39 cellular contexts compared by ENCODE assay signal in genomic region chr1:56855190-56855589, GRCh38. TPM values are rescaled to one million over a fixed set of nuclear protein-coding genes. Genes with fewer than 3 reads are reported as not detected.
"Had no signal": no experiment of that assay in that cellular context is flagged by ENCODE, and none has a peak within 500 bp of the region (broad histone marks: within the 10 kb centered on the region; RNA-seq: fewer than 3 reads in every experiment).

No MANE protein-coding gene starts in this region.

- H3K27ac Mint-ChIP-seq: activated B cell treated with CpG ODN at 0.5 μM for 24 hours; activated CD4-positive, alpha-beta memory T cell treated with anti-CD3 and anti-CD28 coated beads for 36 hours; activated CD4-positive, alpha-beta T cell treated with anti-CD3 and anti-CD28 coated beads, Interleukin-2, amount 10 ng/mL, durations not matched to agents 24 days and 14 days; activated CD8-positive, alpha-beta T cell treated with anti-CD3 and anti-CD28 coated beads for 36 hours; activated naive CD4-positive, alpha-beta T cell treated with anti-CD3 and anti-CD28 coated beads, Interleukin-2, amount 10 ng/mL, durations not matched to agents 7 days and 5 days; activated naive CD4-positive, alpha-beta T cell treated with anti-CD3 and anti-CD28 coated beads, Interleukin-2, amount 50 U/mL, for 24 hours; activated naive CD8-positive, alpha-beta T cell; activated naive CD8-positive, alpha-beta T cell treated with anti-CD3 and anti-CD28 coated beads, Interleukin-2, amount 10 ng/mL, durations not matched to agents 7 days and 5 days; activated naive CD8-positive, alpha-beta T cell treated with anti-CD3 and anti-CD28 coated beads, Interleukin-2, amount 50 U/mL, for 24 hours; activated T-cell treated with anti-CD3 and anti-CD28 coated beads, Interleukin-2, amount 50 U/mL, for 72 hours; activated T-helper 1 cell treated with anti-CD3 and anti-CD28 coated beads, Interleukin-12 subunit alpha, Interleukin-12 subunit beta, Interleukin-2, Interleukin-4 antibody, amounts not matched to agents 30 ng/mL and 10 ng/mL and 1 ng/mL, durations not matched to agents 14 hours and 24 hours and 36 hours; activated T-helper 17 cell treated with anti-CD3 and anti-CD28 coated beads, Interleukin-2, amount 50 U/mL, for 72 hours; brain; T-helper 1 cell treated with Interleukin-12 subunit alpha and Interleukin-12 subunit beta and Interleukin-4 antibody, amounts not matched to agents 30 μg/mL and 1 μg/mL, for 36 hours; T-helper 2 cell treated with Interferon-gamma antibody and Interleukin-4, amounts not matched to agents 5 μg/mL and 100 μg/mL, for 36 hours had no signal

- H3K9me3 ChIP-seq: ascending aorta had no signal

- H3K4me3 ChIP-seq: ascending aorta, cardiac muscle cell had no signal

- H3K4me1 Mint-ChIP-seq: activated B cell treated with CpG ODN at 0.5 μM for 24 hours; activated CD4-positive, alpha-beta T cell treated with anti-CD3 and anti-CD28 coated beads, Interleukin-2, amount 10 ng/mL, durations not matched to agents 24 days and 14 days; activated naive CD4-positive, alpha-beta T cell treated with anti-CD3 and anti-CD28 coated beads, Interleukin-2, amount 10 ng/mL, durations not matched to agents 7 days and 5 days; activated naive CD4-positive, alpha-beta T cell treated with anti-CD3 and anti-CD28 coated beads, Interleukin-2, amount 50 U/mL, for 24 hours; activated naive CD8-positive, alpha-beta T cell treated with anti-CD3 and anti-CD28 coated beads, Interleukin-2, amount 10 ng/mL, durations not matched to agents 7 days and 5 days; activated naive CD8-positive, alpha-beta T cell treated with anti-CD3 and anti-CD28 coated beads, Interleukin-2, amount 50 U/mL, for 24 hours; activated T-helper 17 cell treated with anti-CD3 and anti-CD28 coated beads, Interleukin-2, amount 50 U/mL, for 72 hours; central memory CD8-positive, alpha-beta T cell had no signal

- H3K27me3 Mint-ChIP-seq: activated naive CD4-positive, alpha-beta T cell treated with anti-CD3 and anti-CD28 coated beads, Interleukin-2, amount 10 ng/mL, durations not matched to agents 7 days and 5 days had no signal

- H3K36me3 Mint-ChIP-seq: activated CD4-positive, alpha-beta memory T cell treated with anti-CD3 and anti-CD28 coated beads for 36 hours; activated naive CD4-positive, alpha-beta T cell treated with anti-CD3 and anti-CD28 coated beads, Interleukin-2, amount 10 ng/mL, durations not matched to agents 7 days and 5 days; activated naive CD4-positive, alpha-beta T cell treated with anti-CD3 and anti-CD28 coated beads, Interleukin-2, amount 50 U/mL, for 24 hours; activated naive CD8-positive, alpha-beta T cell; activated naive CD8-positive, alpha-beta T cell treated with anti-CD3 and anti-CD28 coated beads, Interleukin-2, amount 10 ng/mL, durations not matched to agents 7 days and 5 days; brain had no signal

- FAIRE-seq: bronchial epithelial cell, TTC549 had no signal

- H3K36me3 ChIP-seq: ascending aorta, cardiac muscle cell had no signal

- H3K4me1 ChIP-seq: ascending aorta had no signal

- H3K4me3 Mint-ChIP-seq: activated B cell treated with CpG ODN at 0.5 μM for 24 hours; activated CD4-positive, alpha-beta memory T cell treated with anti-CD3 and anti-CD28 coated beads for 36 hours; activated CD4-positive, alpha-beta T cell treated with anti-CD3 and anti-CD28 coated beads, Interleukin-2, amount 10 ng/mL, durations not matched to agents 24 days and 14 days; activated CD8-positive, alpha-beta T cell treated with anti-CD3 and anti-CD28 coated beads for 36 hours; activated naive CD4-positive, alpha-beta T cell treated with anti-CD3 and anti-CD28 coated beads, Interleukin-2, amount 10 ng/mL, durations not matched to agents 7 days and 5 days; activated naive CD4-positive, alpha-beta T cell treated with anti-CD3 and anti-CD28 coated beads, Interleukin-2, amount 50 U/mL, for 24 hours; activated naive CD8-positive, alpha-beta T cell; activated naive CD8-positive, alpha-beta T cell treated with anti-CD3 and anti-CD28 coated beads, Interleukin-2, amount 10 ng/mL, durations not matched to agents 7 days and 5 days; activated naive CD8-positive, alpha-beta T cell treated with anti-CD3 and anti-CD28 coated beads, Interleukin-2, amount 50 U/mL, for 24 hours; activated T-cell treated with anti-CD3 and anti-CD28 coated beads, Interleukin-2, amount 50 U/mL, for 4 hours; activated T-cell treated with anti-CD3 and anti-CD28 coated beads, Interleukin-2, amount 50 U/mL, for 72 hours; activated T-helper 1 cell treated with anti-CD3 and anti-CD28 coated beads, Interleukin-12 subunit alpha, Interleukin-12 subunit beta, Interleukin-2, Interleukin-4 antibody, amounts not matched to agents 30 ng/mL and 10 ng/mL and 1 ng/mL, durations not matched to agents 14 hours and 24 hours and 36 hours; activated T-helper 17 cell treated with anti-CD3 and anti-CD28 coated beads, Interleukin-2, amount 50 U/mL, for 72 hours; brain; central memory CD8-positive, alpha-beta T cell; T-helper 1 cell treated with Interleukin-12 subunit alpha and Interleukin-12 subunit beta and Interleukin-4 antibody, amounts not matched to agents 30 μg/mL and 1 μg/mL, for 36 hours; T-helper 2 cell treated with Interferon-gamma antibody and Interleukin-4, amounts not matched to agents 5 μg/mL and 100 μg/mL, for 36 hours had no signal

- H3K9me3 Mint-ChIP-seq: activated B cell treated with CpG ODN at 0.5 μM for 24 hours; activated CD4-positive, alpha-beta memory T cell treated with anti-CD3 and anti-CD28 coated beads for 36 hours; activated CD4-positive, alpha-beta T cell treated with anti-CD3 and anti-CD28 coated beads, Interleukin-2, amount 10 ng/mL, durations not matched to agents 24 days and 14 days; activated naive CD4-positive, alpha-beta T cell treated with anti-CD3 and anti-CD28 coated beads, Interleukin-2, amount 10 ng/mL, durations not matched to agents 7 days and 5 days; activated naive CD4-positive, alpha-beta T cell treated with anti-CD3 and anti-CD28 coated beads, Interleukin-2, amount 50 U/mL, for 24 hours; activated naive CD8-positive, alpha-beta T cell treated with anti-CD3 and anti-CD28 coated beads, Interleukin-2, amount 10 ng/mL, durations not matched to agents 7 days and 5 days; activated naive CD8-positive, alpha-beta T cell treated with anti-CD3 and anti-CD28 coated beads, Interleukin-2, amount 50 U/mL, for 24 hours; activated T-cell treated with anti-CD3 and anti-CD28 coated beads, Interleukin-2, amount 50 U/mL, for 4 hours; activated T-cell treated with anti-CD3 and anti-CD28 coated beads, Interleukin-2, amount 50 U/mL, for 72 hours; activated T-helper 1 cell treated with anti-CD3 and anti-CD28 coated beads, Interleukin-12 subunit alpha, Interleukin-12 subunit beta, Interleukin-2, Interleukin-4 antibody, amounts not matched to agents 30 ng/mL and 10 ng/mL and 1 ng/mL, durations not matched to agents 14 hours and 24 hours and 36 hours; activated T-helper 17 cell treated with anti-CD3 and anti-CD28 coated beads, Interleukin-2, amount 50 U/mL, for 72 hours; T-helper 1 cell treated with Interleukin-12 subunit alpha and Interleukin-12 subunit beta and Interleukin-4 antibody, amounts not matched to agents 30 μg/mL and 1 μg/mL, for 36 hours; T-helper 2 cell treated with Interferon-gamma antibody and Interleukin-4, amounts not matched to agents 5 μg/mL and 100 μg/mL, for 36 hours had no signal

- H3K27ac ChIP-seq: ascending aorta, cardiac muscle cell, VCaP had no signal

- ATAC-seq: activated CD8-positive, alpha-beta T cell treated with anti-CD3 and anti-CD28 coated beads for 36 hours; activated naive CD8-positive, alpha-beta T cell treated with anti-CD3 and anti-CD28 coated beads, Interleukin-2, amount 50 U/mL, for 24 hours; activated T-cell treated with anti-CD3 and anti-CD28 coated beads, Interleukin-2, amount 50 U/mL, for 4 hours; activated T-cell treated with anti-CD3 and anti-CD28 coated beads, Interleukin-2, amount 50 U/mL, for 72 hours; activated T-helper 17 cell treated with anti-CD3 and anti-CD28 coated beads, Interleukin-2, amount 50 U/mL, for 72 hours had no signal

- DNase-seq: activated B cell treated with CpG ODN at 0.5 μM for 24 hours; activated CD4-positive, alpha-beta memory T cell treated with anti-CD3 and anti-CD28 coated beads for 36 hours; activated CD4-positive, alpha-beta T cell treated with anti-CD3 and anti-CD28 coated beads for 4 hours; activated CD4-positive, alpha-beta T cell treated with anti-CD3 and anti-CD28 coated beads, Interleukin-2, amount 10 ng/mL, durations not matched to agents 24 days and 14 days; activated CD4-positive, alpha-beta T cell treated with anti-CD3 and anti-CD28 coated beads, Interleukin-2, amount 50 U/mL, for 1 hour; activated CD4-positive, alpha-beta T cell treated with anti-CD3 and anti-CD28 coated beads, Interleukin-2, amount 50 U/mL, for 4 hours; activated CD4-positive, CD25-positive, alpha-beta regulatory T cell treated with anti-CD3 and anti-CD28 coated beads, Interleukin-2, amount 50 U/mL, for 72 hours; activated CD8-positive, alpha-beta memory T cell treated with anti-CD3 and anti-CD28 coated beads, Interleukin-2, amount 50 U/mL, for 4 hours; activated CD8-positive, alpha-beta T cell treated with anti-CD3 and anti-CD28 coated beads for 36 hours; activated gamma-delta T cell; activated naive CD4-positive, alpha-beta T cell treated with anti-CD3 and anti-CD28 coated beads, Interleukin-2, amount 10 ng/mL, durations not matched to agents 7 days and 5 days; activated naive CD4-positive, alpha-beta T cell treated with Interleukin-2 at 50 U/mL for 16 hours; activated naive CD8-positive, alpha-beta T cell treated with anti-CD3 and anti-CD28 coated beads, Interleukin-2, amount 10 ng/mL, durations not matched to agents 7 days and 5 days; activated naive CD8-positive, alpha-beta T cell treated with anti-CD3 and anti-CD28 coated beads, Interleukin-2, amount 50 U/mL, for 24 hours; activated T-cell treated with anti-CD3 and anti-CD28 coated beads for 4 hours; activated T-cell treated with anti-CD3 and anti-CD28 coated beads, Interleukin-2, amount 50 U/mL, for 1 hour; activated T-cell treated with anti-CD3 and anti-CD28 coated beads, Interleukin-2, amount 50 U/mL, for 4 hours; activated T-cell treated with anti-CD3 and anti-CD28 coated beads, Interleukin-2, amount 50 U/mL, for 72 hours; amygdala; anterior cingulate cortex; caudate nucleus; cerebellar nuclear complex; T-helper 2 cell; T-helper 9 cell had no signal

- H3K27me3 ChIP-seq: ascending aorta, cardiac muscle cell had no signal

RNA-seq across cellular contexts. Expression of gene C8A, which starts 0.6 kb away (rescaled TPM):
- total RNA-seq: activated B cell treated with CpG ODN at 0.5 μM for 24 hours; activated CD4-positive, alpha-beta memory T cell treated with anti-CD3 and anti-CD28 coated beads for 36 hours; activated CD4-positive, alpha-beta T cell treated with anti-CD3 and anti-CD28 coated beads, Interleukin-2, amount 10 ng/mL, durations not matched to agents 24 days and 14 days; activated CD8-positive, alpha-beta memory T cell treated with anti-CD3 and anti-CD28 coated beads for 36 hours; activated CD8-positive, alpha-beta T cell treated with anti-CD3 and anti-CD28 coated beads for 36 hours; activated naive CD8-positive, alpha-beta T cell treated with anti-CD3 and anti-CD28 coated beads, Interleukin-2, amount 10 ng/mL, durations not matched to agents 7 days and 5 days; activated T-cell treated with anti-CD3 and anti-CD28 coated beads, Interleukin-2, amount 50 U/mL, for 4 hours; activated T-cell treated with anti-CD3 and anti-CD28 coated beads, Interleukin-2, amount 50 U/mL, for 72 hours; activated T-helper 1 cell treated with anti-CD3 and anti-CD28 coated beads, Interleukin-12 subunit alpha, Interleukin-12 subunit beta, Interleukin-2, Interleukin-4 antibody, amounts not matched to agents 30 ng/mL and 10 ng/mL and 1 ng/mL, durations not matched to agents 14 hours and 24 hours and 36 hours; activated T-helper 17 cell treated with anti-CD3 and anti-CD28 coated beads, Interleukin-2, amount 50 U/mL, for 72 hours; bronchial epithelial cell; cardiac muscle cell; chondrocyte had no signal
- polyA plus RNA-seq: cardiac muscle cell had no signal

RNA-seq across cellular contexts. Expression of gene FYB2, which starts 36.0 kb away (rescaled TPM):
- total RNA-seq: activated B cell treated with CpG ODN at 0.5 μM for 24 hours; activated CD4-positive, alpha-beta memory T cell treated with anti-CD3 and anti-CD28 coated beads for 36 hours; activated CD4-positive, alpha-beta T cell treated with anti-CD3 and anti-CD28 coated beads, Interleukin-2, amount 10 ng/mL, durations not matched to agents 24 days and 14 days; activated CD8-positive, alpha-beta memory T cell treated with anti-CD3 and anti-CD28 coated beads for 36 hours; activated CD8-positive, alpha-beta T cell treated with anti-CD3 and anti-CD28 coated beads for 36 hours; activated naive CD8-positive, alpha-beta T cell treated with anti-CD3 and anti-CD28 coated beads, Interleukin-2, amount 10 ng/mL, durations not matched to agents 7 days and 5 days; activated T-cell treated with anti-CD3 and anti-CD28 coated beads, Interleukin-2, amount 50 U/mL, for 4 hours; activated T-cell treated with anti-CD3 and anti-CD28 coated beads, Interleukin-2, amount 50 U/mL, for 72 hours; activated T-helper 1 cell treated with anti-CD3 and anti-CD28 coated beads, Interleukin-12 subunit alpha, Interleukin-12 subunit beta, Interleukin-2, Interleukin-4 antibody, amounts not matched to agents 30 ng/mL and 10 ng/mL and 1 ng/mL, durations not matched to agents 14 hours and 24 hours and 36 hours; activated T-helper 17 cell treated with anti-CD3 and anti-CD28 coated beads, Interleukin-2, amount 50 U/mL, for 72 hours; ascending aorta; bronchial epithelial cell had no signal
